Comparison of ENCODE assay signal across 8 cellular contexts in genomic region chr19:10027158-10027997, GRCh38. TPM values are rescaled to one million over a fixed set of nuclear protein-coding genes. Genes with fewer than 3 reads are reported as not detected.
DNase-seq lines count a peak whose midpoint lies in the region; ATAC-seq and TF ChIP-seq lines count a peak whose summit lies in the region.

No MANE protein-coding gene starts in this region.

- no peak overlapping the region for H3K4me3 Mint-ChIP-seq in activated T-helper 2 cell treated with anti-CD3 and anti-CD28 coated beads, Interferon-gamma antibody, Interleukin-2, Interleukin-4, amounts not matched to agents 10 μg/mL and 5 μg/mL and 100 μg/mL, durations not matched to agents 14 hours and 24 hours and 36 hours (ENCODE audit: low read depth)

- CTCF ChIA-PET in RWPE1 (lab: Yijun Ruan, JAX), result interaction anchor here (0.6 to 1.8 kb wide), 28 partner anchors 11 to 922 kb away, joined by 3 to 33 read pairs (median 4); partner anchors contain the start of genes COL5A3 and OLFM2

- H3K36me3 Mint-ChIP-seq in activated T-helper 2 cell treated with anti-CD3 and anti-CD28 coated beads, Interferon-gamma antibody, Interleukin-2, Interleukin-4, amounts not matched to agents 10 μg/mL and 5 μg/mL and 100 μg/mL, durations not matched to agents 14 hours and 24 hours and 36 hours (ENCODE audit: low read depth), result no peaks in the 10 kb centered on the region

- H3K27me3 ChIP-seq in Loucy (ENCODE audit: insufficient read depth, low read length, poor library complexity, severe bottlenecking) (no peaks in the 10 kb centered on the region), neutrophil (peaks cover 57% of the 10 kb centered on the region)

- peak overlapping the region; percentile 70 for H3K27ac ChIP-seq in RWPE1
- H3K27ac ChIP-seq in neutrophil, result no peak overlapping the region

- H3K4me1 ChIP-seq in Loucy (ENCODE audit: insufficient read depth, low read length, poor library complexity, severe bottlenecking), result no peaks in the 10 kb centered on the region
- H3K4me1 ChIP-seq in neutrophil (ENCODE audit: control insufficient read depth in 1 of 2, insufficient read depth in 1 of 2, low read depth in 1 of 2, low read length in 1 of 2), result no peaks in the 10 kb centered on the region

- H3K4me1 Mint-ChIP-seq in activated T-helper 2 cell treated with anti-CD3 and anti-CD28 coated beads, Interferon-gamma antibody, Interleukin-2, Interleukin-4, amounts not matched to agents 10 μg/mL and 5 μg/mL and 100 μg/mL, durations not matched to agents 14 hours and 24 hours and 36 hours (ENCODE audit: low read depth), result no peaks in the 10 kb centered on the region

- no peak overlapping the region for H3K27ac Mint-ChIP-seq in activated T-helper 2 cell treated with anti-CD3 and anti-CD28 coated beads, Interferon-gamma antibody, Interleukin-2, Interleukin-4, amounts not matched to agents 10 μg/mL and 5 μg/mL and 100 μg/mL, durations not matched to agents 14 hours and 24 hours and 36 hours

- intact Hi-C loops in activated T-helper 2 cell treated with anti-CD3 and anti-CD28 coated beads, Interferon-gamma antibody, Interleukin-2, Interleukin-4, amounts not matched to agents 10 μg/mL and 5 μg/mL and 100 μg/mL, durations not matched to agents 14 hours and 24 hours and 36 hours (cut with micrococcal nuclease), result loop anchor here (1.0 kb wide), 1 partner anchor 93 kb away; no protein-coding TSS in a partner anchor

- no peaks in the 10 kb centered on the region for H3F3A ChIP-seq in Loucy (ENCODE audit: low read depth)

- peaks cover 15% of the 10 kb centered on the region for H3K27me3 Mint-ChIP-seq in activated T-helper 2 cell treated with anti-CD3 and anti-CD28 coated beads, Interferon-gamma antibody, Interleukin-2, Interleukin-4, amounts not matched to agents 10 μg/mL and 5 μg/mL and 100 μg/mL, durations not matched to agents 14 hours and 24 hours and 36 hours (ENCODE audit: low read depth)

- POLR2A ChIA-PET in RWPE1 (lab: Yijun Ruan, JAX; ENCODE audit: low non-redundant PET), result no interaction called here

- H3K9me3 Mint-ChIP-seq in activated T-helper 2 cell treated with anti-CD3 and anti-CD28 coated beads, Interferon-gamma antibody, Interleukin-2, Interleukin-4, amounts not matched to agents 10 μg/mL and 5 μg/mL and 100 μg/mL, durations not matched to agents 14 hours and 24 hours and 36 hours, result no peaks in the 10 kb centered on the region

- H4K20me1 ChIP-seq in Loucy (ENCODE audit: insufficient read depth, low read length, poor library complexity, severe bottlenecking), result no peaks in the 10 kb centered on the region

- H2AFZ ChIP-seq in Loucy (ENCODE audit: low read length), result peak overlapping the region; percentile 87

- ATAC-seq in GM21723 (IDR thresholded peaks at IDR 0.05; ENCODE audit: unreplicated experiment), result no peak

- H3K36me3 ChIP-seq in Loucy (ENCODE audit: insufficient read depth, low read length) (no peaks in the 10 kb centered on the region), neutrophil (no peaks in the 10 kb centered on the region)

- H3K79me2 ChIP-seq in Loucy (ENCODE audit: insufficient read depth, low read length), result no peaks in the 10 kb centered on the region

- H3K9me2 ChIP-seq in Loucy (replicated peaks; ENCODE audit: low read depth, low read length), result no peaks in the 10 kb centered on the region

- peak overlapping the region; percentile 61 for H3K4me2 ChIP-seq in Loucy (ENCODE audit: low read depth, low read length, poor library complexity, severe bottlenecking)

- H3K9me3 ChIP-seq in Loucy (ENCODE audit: insufficient read depth, low read depth, low read length) (no peaks in the 10 kb centered on the region), neutrophil (no peaks in the 10 kb centered on the region)

- H3K9ac ChIP-seq in Loucy (ENCODE audit: low read depth, low read length, poor library complexity, severe bottlenecking), result no peak overlapping the region

- TF ChIP-seq CTCF in GM12875 (IDR thresholded peaks at IDR 0.05; ENCODE audit: borderline replicate concordance, insufficient read depth, low read depth, low read length) (peak; percentile 97), Loucy (conservative IDR thresholded peaks at IDR 0.05; ENCODE audit: low read length) (peak; percentile 86), RWPE1 (conservative IDR thresholded peaks at IDR 0.05; ENCODE audit: low read depth) (peak; percentile 95), fibroblast of villous mesenchyme (IDR thresholded peaks at IDR 0.05; ENCODE audit: insufficient read depth, low read depth, low read length) (peak; percentile 87), neutrophil (IDR thresholded peaks at IDR 0.05) (peak; percentile 53)

- no peak overlapping the region for H3K4me3 ChIP-seq in GM12875 (ENCODE audit: low read depth, low read length)
- H3K4me3 ChIP-seq in Loucy (ENCODE audit: low read length, poor library complexity, severe bottlenecking), result peak overlapping the region; percentile 52
- H3K4me3 ChIP-seq in fibroblast of villous mesenchyme (ENCODE audit: low read depth, low read length), result no peak overlapping the region
- H3K4me3 ChIP-seq in neutrophil (ENCODE audit: low read depth in 1 of 2, low read length in 1 of 2), result no peak overlapping the region

- DNase-seq in RWPE1 (ENCODE audit: low spot score) (peak; percentile 98), fibroblast of villous mesenchyme (ENCODE audit: low read depth) (peak; percentile 93), stromal cell of bone marrow (ENCODE audit: low read depth) (peak; percentile 79)
- peak; percentile 71 for DNase-seq in activated T-helper 2 cell treated with anti-CD3 and anti-CD28 coated beads, Interferon-gamma antibody, Interleukin-2, Interleukin-4, amounts not matched to agents 10 μg/mL and 5 μg/mL and 100 μg/mL, durations not matched to agents 14 hours and 24 hours and 36 hours (ENCODE audit: low spot score)

RNA-seq across cellular contexts. Expression of gene RDH8, which starts 14.1 kb away (rescaled TPM):
- total RNA-seq in activated T-helper 2 cell treated with anti-CD3 and anti-CD28 coated beads, Interferon-gamma antibody, Interleukin-2, Interleukin-4, amounts not matched to agents 10 μg/mL and 5 μg/mL and 100 μg/mL, durations not matched to agents 14 hours and 24 hours and 36 hours, result not detected in 2 replicates
- not detected in 2 replicates for total RNA-seq in fibroblast of villous mesenchyme

RNA-seq across cellular contexts. Expression of gene COL5A3, which starts 17.1 kb away (rescaled TPM):
- 0.80 and 0.87 TPM in 2 replicates for total RNA-seq in activated T-helper 2 cell treated with anti-CD3 and anti-CD28 coated beads, Interferon-gamma antibody, Interleukin-2, Interleukin-4, amounts not matched to agents 10 μg/mL and 5 μg/mL and 100 μg/mL, durations not matched to agents 14 hours and 24 hours and 36 hours
- 5.6 and 10.6 TPM in 2 replicates for total RNA-seq in fibroblast of villous mesenchyme

RNA-seq across cellular contexts. Expression of gene SHFL, which starts 58.7 kb away (rescaled TPM):
- total RNA-seq in activated T-helper 2 cell treated with anti-CD3 and anti-CD28 coated beads, Interferon-gamma antibody, Interleukin-2, Interleukin-4, amounts not matched to agents 10 μg/mL and 5 μg/mL and 100 μg/mL, durations not matched to agents 14 hours and 24 hours and 36 hours, result 56.1 and 56.2 TPM in 2 replicates
- total RNA-seq in fibroblast of villous mesenchyme, result 24.2 and 25.9 TPM in 2 replicates
